In genomic region chr2:4635289-4635688, GRCh38 we compare ENCODE assay signal across 15 cellular contexts.
"Had no signal": no experiment of that assay in that cellular context is flagged by ENCODE, and none has a peak within 500 bp of the region (broad histone marks: within the 10 kb centered on the region; RNA-seq: fewer than 3 reads in every experiment).

No MANE protein-coding gene starts in this region.

- ATAC-seq: activated naive CD8-positive, alpha-beta T cell treated with anti-CD3 and anti-CD28 coated beads, Interleukin-2, amount 50 U/mL, for 24 hours; activated T-helper 17 cell treated with anti-CD3 and anti-CD28 coated beads, Interleukin-2, amount 50 U/mL, for 72 hours; lower lobe of right lung; stimulated activated memory B cell treated with anti-CD40 and anti-IgM and Interleukin-4, amounts not matched to agents 10 μg/mL and 1 μg/mL and 100 μg/mL, for 72 hours had no signal

- H3K9me3 ChIP-seq: breast epithelium, lower lobe of right lung had no signal

- H3K27me3 ChIP-seq: breast epithelium had no signal

- H3K4me1 ChIP-seq: breast epithelium, lower lobe of right lung had no signal

- H3K4me3 ChIP-seq: breast epithelium, lower lobe of right lung had no signal

- H3K36me3 ChIP-seq: breast epithelium, lower lobe of right lung had no signal

- H3K27ac ChIP-seq: breast epithelium, epithelial cell of prostate, lower lobe of right lung, VCaP had no signal

- DNase-seq: activated CD4-positive, alpha-beta T cell treated with anti-CD3 and anti-CD28 coated beads for 1 hour; activated CD4-positive, alpha-beta T cell treated with anti-CD3 and anti-CD28 coated beads, Interleukin-2, amount 50 U/mL, for 4 hours; activated naive CD4-positive, alpha-beta T cell treated with anti-CD3 and anti-CD28 coated beads for 36 hours; activated naive CD8-positive, alpha-beta T cell treated with anti-CD3 and anti-CD28 coated beads, Interleukin-2, amount 50 U/mL, for 24 hours; aorta; cerebellar nuclear complex; effector memory CD4-positive, alpha-beta T cell; head of caudate nucleus; lower lobe of right lung; occipital lobe had no signal
